Comparison of ENCODE assay signal across 24 cellular contexts in genomic region chr2:197274349-197274748, GRCh38. TPM values are rescaled to one million over a fixed set of nuclear protein-coding genes. Genes with fewer than 3 reads are reported as not detected.
DNase-seq lines count a peak whose midpoint lies in the region; ATAC-seq, FAIRE-seq and TF ChIP-seq lines count a peak whose summit lies in the region.
"Had no signal": no experiment of that assay in that cellular context is flagged by ENCODE, and none has a peak within 500 bp of the region (broad histone marks: within the 10 kb centered on the region; RNA-seq: fewer than 3 reads in every experiment).

No MANE protein-coding gene starts in this region.

- CTCF ChIA-PET in activated naive CD4-positive, alpha-beta T cell treated with anti-CD3 and anti-CD28 coated beads for 36 hours (lab: Charles Lee) = interaction anchor here (0.6 to 1.3 kb wide), 3 partner anchors 35 to 160 kb away, joined by 3 to 4 read pairs (median 4); partner anchors contain the start of gene ANKRD44
- CTCF ChIA-PET in activated naive CD4-positive, alpha-beta T cell treated with anti-CD3 and anti-CD28 coated beads, Interleukin-2, amount 10 ng/mL, durations not matched to agents 7 days and 5 days (lab: Charles Lee) = no interaction called here

- intact Hi-C loops in activated naive CD4-positive, alpha-beta T cell treated with anti-CD3 and anti-CD28 coated beads for 36 hours (cut with micrococcal nuclease) = no loop called here
- intact Hi-C loops in left ventricle myocardium superior (cut with micrococcal nuclease) = no loop called here

- DNase-seq in activated naive CD4-positive, alpha-beta T cell treated with anti-CD3 and anti-CD28 coated beads for 36 hours = no peak
- DNase-seq in activated naive CD4-positive, alpha-beta T cell treated with anti-CD3 and anti-CD28 coated beads, Interleukin-2, amount 10 ng/mL, durations not matched to agents 7 days and 5 days = no peak
- DNase-seq in NCI-H510A treated with DMSO at 0.1 percent for 48 hours (lab: John Stamatoyannopoulos, UW) (peak; percentile 37), left ventricle myocardium superior (no peak), D721Med (ENCODE audit: insufficient read length, low spot score) (no peak)
- DNase-seq in central memory CD8-positive, alpha-beta T cell (ENCODE audit: low spot score in 2 of 2) = no peak
- no peak for DNase-seq in stimulated activated naive CD8-positive, alpha-beta T cell treated with anti-CD3 and anti-CD28 coated beads, Interleukin-15, amount 100 ng/mL, for 72 hours
- DNase-seq: activated CD8-positive, alpha-beta memory T cell treated with anti-CD3 and anti-CD28 coated beads for 24 hours; cerebellar nuclear complex; COR-L47; effector CD4-positive, alpha-beta T cell; esophagus squamous epithelium; H7; midbrain; NCI-H1092 treated with DMSO at 0.1 percent for 48 hours; NCI-H2081 treated with DMSO at 0.1 percent for 48 hours; NCI-H446 treated with DMSO at 0.1 percent for 48 hours; occipital lobe; retina; stimulated activated CD8-positive, alpha-beta memory T cell treated with anti-CD3 and anti-CD28 coated beads, Interleukin-4, amount 100 ng/mL, for 48 hours; testis had no signal

- H3K4me1 Mint-ChIP-seq in activated naive CD4-positive, alpha-beta T cell treated with anti-CD3 and anti-CD28 coated beads for 36 hours (ENCODE audit: low read depth) = peaks cover 76% of the 10 kb centered on the region
- peaks cover 70% of the 10 kb centered on the region for H3K4me1 Mint-ChIP-seq in activated naive CD4-positive, alpha-beta T cell treated with anti-CD3 and anti-CD28 coated beads, Interleukin-2, amount 10 ng/mL, durations not matched to agents 7 days and 5 days
- H3K4me1 Mint-ChIP-seq in central memory CD8-positive, alpha-beta T cell = peaks cover 77% of the 10 kb centered on the region
- peaks cover 85% of the 10 kb centered on the region for H3K4me1 Mint-ChIP-seq in stimulated activated naive CD8-positive, alpha-beta T cell treated with anti-CD3 and anti-CD28 coated beads, Interleukin-15, amount 100 ng/mL, for 72 hours

- peak overlapping the region; percentile 54 for H3K27ac Mint-ChIP-seq in activated naive CD4-positive, alpha-beta T cell treated with anti-CD3 and anti-CD28 coated beads for 36 hours
- H3K27ac Mint-ChIP-seq in activated naive CD4-positive, alpha-beta T cell treated with anti-CD3 and anti-CD28 coated beads, Interleukin-2, amount 10 ng/mL, durations not matched to agents 7 days and 5 days = no peak overlapping the region
- peak overlapping the region; percentile 71 for H3K27ac Mint-ChIP-seq in central memory CD8-positive, alpha-beta T cell (ENCODE audit: low read depth)
- peak overlapping the region; percentile 2 to 85 for H3K27ac Mint-ChIP-seq in stimulated activated naive CD8-positive, alpha-beta T cell treated with anti-CD3 and anti-CD28 coated beads, Interleukin-15, amount 100 ng/mL, for 72 hours

- H3K27me3 Mint-ChIP-seq in activated naive CD4-positive, alpha-beta T cell treated with anti-CD3 and anti-CD28 coated beads for 36 hours (ENCODE audit: low read depth) = no peaks in the 10 kb centered on the region
- no peaks in the 10 kb centered on the region for H3K27me3 Mint-ChIP-seq in activated naive CD4-positive, alpha-beta T cell treated with anti-CD3 and anti-CD28 coated beads, Interleukin-2, amount 10 ng/mL, durations not matched to agents 7 days and 5 days
- H3K27me3 Mint-ChIP-seq in central memory CD8-positive, alpha-beta T cell = no peaks in the 10 kb centered on the region
- H3K27me3 Mint-ChIP-seq in stimulated activated naive CD8-positive, alpha-beta T cell treated with anti-CD3 and anti-CD28 coated beads, Interleukin-15, amount 100 ng/mL, for 72 hours = no peaks in the 10 kb centered on the region

- no peak for ATAC-seq in central memory CD8-positive, alpha-beta T cell (replicated peaks; ENCODE audit: extremely low read depth, poor library complexity, severe bottlenecking)
- ATAC-seq in stimulated activated naive CD8-positive, alpha-beta T cell treated with anti-CD3 and anti-CD28 coated beads, Interleukin-15, amount 100 ng/mL, for 72 hours = peak; percentile 9
- ATAC-seq in GM21723 (IDR thresholded peaks at IDR 0.05; ENCODE audit: unreplicated experiment) = no peak
- ATAC-seq in left ventricle myocardium superior = no peak
- ATAC-seq: Right ventricle myocardium inferior had no signal

- H3K36me3 Mint-ChIP-seq in activated naive CD4-positive, alpha-beta T cell treated with anti-CD3 and anti-CD28 coated beads for 36 hours (ENCODE audit: low read depth) = peaks cover 11% of the 10 kb centered on the region
- peaks cover 39% of the 10 kb centered on the region for H3K36me3 Mint-ChIP-seq in activated naive CD4-positive, alpha-beta T cell treated with anti-CD3 and anti-CD28 coated beads, Interleukin-2, amount 10 ng/mL, durations not matched to agents 7 days and 5 days
- H3K36me3 Mint-ChIP-seq in central memory CD8-positive, alpha-beta T cell (ENCODE audit: insufficient read depth) = peaks cover 18% of the 10 kb centered on the region

- TF ChIP-seq CTCF in D721Med (IDR thresholded peaks at IDR 0.05; ENCODE audit: insufficient read depth, missing control alignments) = no peak

- no peaks in the 10 kb centered on the region for H3K9me3 Mint-ChIP-seq in activated naive CD4-positive, alpha-beta T cell treated with anti-CD3 and anti-CD28 coated beads for 36 hours
- H3K9me3 Mint-ChIP-seq in activated naive CD4-positive, alpha-beta T cell treated with anti-CD3 and anti-CD28 coated beads, Interleukin-2, amount 10 ng/mL, durations not matched to agents 7 days and 5 days = no peaks in the 10 kb centered on the region
- no peaks in the 10 kb centered on the region for H3K9me3 Mint-ChIP-seq in central memory CD8-positive, alpha-beta T cell
- no peaks in the 10 kb centered on the region for H3K9me3 Mint-ChIP-seq in stimulated activated naive CD8-positive, alpha-beta T cell treated with anti-CD3 and anti-CD28 coated beads, Interleukin-15, amount 100 ng/mL, for 72 hours

- FAIRE-seq in D721Med (lab: Jason Lieb, UNC) = no peak
- FAIRE-seq: GM19239 had no signal

- no peak overlapping the region for H3K4me3 Mint-ChIP-seq in activated naive CD4-positive, alpha-beta T cell treated with anti-CD3 and anti-CD28 coated beads for 36 hours
- H3K4me3 Mint-ChIP-seq in activated naive CD4-positive, alpha-beta T cell treated with anti-CD3 and anti-CD28 coated beads, Interleukin-2, amount 10 ng/mL, durations not matched to agents 7 days and 5 days = no peak overlapping the region
- peak overlapping the region; percentile 3 for H3K4me3 Mint-ChIP-seq in central memory CD8-positive, alpha-beta T cell
- H3K4me3 Mint-ChIP-seq in stimulated activated naive CD8-positive, alpha-beta T cell treated with anti-CD3 and anti-CD28 coated beads, Interleukin-15, amount 100 ng/mL, for 72 hours = peak overlapping the region; percentile 1 to 34

RNA-seq across cellular contexts. Expression of gene ANKRD44, which starts 36.2 kb away (rescaled TPM):
- 100 to 1,000 TPM in 1 of 2 experiments, 10 to 100 TPM in 1; 87.8 to 101 TPM for total RNA-seq in activated naive CD4-positive, alpha-beta T cell treated with anti-CD3 and anti-CD28 coated beads for 36 hours
- 6.9 TPM for total RNA-seq in left ventricle myocardium superior

Comparison
In these comparisons a context has a peak if more than half of its experiments do, and no peak if none do; other contexts are left out.
1. H3K4me3 Mint-ChIP-seq: peak in central memory CD8-positive, alpha-beta T cell (single experiment) and stimulated activated naive CD8-positive, alpha-beta T cell treated with anti-CD3 and anti-CD28 coated beads, Interleukin-15, amount 100 ng/mL, for 72 hours (2 of 2); none in activated naive CD4-positive, alpha-beta T cell treated with anti-CD3 and anti-CD28 coated beads for 36 hours (single experiment) and activated naive CD4-positive, alpha-beta T cell treated with anti-CD3 and anti-CD28 coated beads, Interleukin-2, amount 10 ng/mL, durations not matched to agents 7 days and 5 days (single experiment).
2. RNA of gene ANKRD44, which starts 36.2 kb away (total RNA-seq): 87.8 to 101 TPM in activated naive CD4-positive, alpha-beta T cell treated with anti-CD3 and anti-CD28 coated beads for 36 hours; 6.9 TPM in left ventricle myocardium superior (single experiment); every median in the first group is over 10 times any median in the second.